ENCODE assay signal across 9 cellular contexts in the genomic region with DNA sequence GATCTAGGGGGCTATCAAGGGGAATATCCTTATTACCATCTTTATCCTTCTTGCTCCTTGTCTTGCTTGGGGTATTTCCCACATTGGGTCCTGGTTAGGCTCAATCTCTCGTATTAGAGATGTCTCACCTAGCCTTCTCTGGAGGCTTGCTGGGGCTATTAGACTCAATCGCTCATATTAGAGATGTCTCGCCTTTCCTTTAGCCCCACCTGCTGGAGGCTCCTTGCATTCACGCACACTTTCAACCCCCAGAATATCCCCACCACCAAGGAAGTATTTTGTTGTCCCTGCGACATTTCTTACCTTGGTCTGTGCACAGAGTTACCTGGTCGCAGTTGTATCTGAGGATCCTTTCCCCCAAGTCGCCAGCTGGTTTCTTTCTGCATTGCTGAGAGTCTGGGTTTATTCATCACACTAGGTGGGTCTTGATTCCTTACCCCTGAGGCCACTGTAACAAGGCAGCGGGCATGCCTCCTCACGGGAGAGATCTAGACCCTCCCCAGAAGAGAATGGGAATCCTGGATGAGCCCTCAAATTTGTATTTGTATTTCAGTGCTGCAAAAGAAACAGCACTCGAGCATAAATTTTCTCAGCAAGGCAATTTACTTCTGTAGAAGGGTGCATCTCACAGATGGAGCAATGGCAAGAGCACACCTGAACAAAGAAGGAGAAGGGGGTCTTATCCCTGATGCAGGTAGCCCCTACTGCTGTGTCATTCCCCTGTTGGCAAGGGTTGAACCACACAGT. TPM values are rescaled to one million over a fixed set of nuclear protein-coding genes. Genes with fewer than 3 reads are reported as not detected.
DNase-seq lines count a peak whose midpoint lies in the region; ATAC-seq, FAIRE-seq and TF ChIP-seq lines count a peak whose summit lies in the region.
"Had no signal": no experiment of that assay in that cellular context is flagged by ENCODE, and none has a peak within 500 bp of the region (broad histone marks: within the 10 kb centered on the region; RNA-seq: fewer than 3 reads in every experiment).

No MANE protein-coding gene starts in this region.

- TF ChIP-seq CTCF in H9 (conservative IDR thresholded peaks at IDR 0.05) (peak; percentile 78), fibroblast of the aortic adventitia (IDR thresholded peaks at IDR 0.05; ENCODE audit: insufficient read depth, low read length) (peak; percentile 82)

- no peak overlapping the region for H4K5ac ChIP-seq in H9 (ENCODE audit: insufficient read length, low read depth, low read length)

- no peaks in the 10 kb centered on the region for H3K27me3 Mint-ChIP-seq in H9 (ENCODE audit: low read depth)
- peaks cover 11% of the 10 kb centered on the region for H3K27me3 Mint-ChIP-seq in stimulated activated naive CD8-positive, alpha-beta T cell treated with anti-CD3 and anti-CD28 coated beads, Interleukin-15, amount 100 ng/mL, for 72 hours

- no peak overlapping the region for H3K9ac ChIP-seq in H9 (ENCODE audit: extremely low read depth, insufficient read length, low read length)

- H2BK5ac ChIP-seq in H9 (ENCODE audit: insufficient read length, low read length): no peak overlapping the region

- no peak overlapping the region for H2AFZ ChIP-seq in H9 (ENCODE audit: low read length)

- H3K14ac ChIP-seq in H9 (ENCODE audit: insufficient read depth, low read length): no peak overlapping the region

- peaks cover 6 to 13% of the 10 kb centered on the region in 2 experiments; a peak in 3 of 5 replicates for H3K9me3 Mint-ChIP-seq in H9
- H3K9me3 Mint-ChIP-seq in stimulated activated naive CD8-positive, alpha-beta T cell treated with anti-CD3 and anti-CD28 coated beads, Interleukin-15, amount 100 ng/mL, for 72 hours: peaks cover 0 to 9% of the 10 kb centered on the region in 2 donors

- no peak overlapping the region for H3K27ac ChIP-seq in H9 (ENCODE audit: insufficient read length, low read depth, low read length)
- H3K27ac ChIP-seq: epithelial cell of prostate had no signal

- H3K23ac ChIP-seq in H9 (ENCODE audit: insufficient read length, low read depth, low read length): no peak overlapping the region

- no peaks in the 10 kb centered on the region for H4K20me1 ChIP-seq in H9 (ENCODE audit: control insufficient read depth, insufficient read depth, insufficient read length)

- no peak overlapping the region for H2AK5ac ChIP-seq in H9 (ENCODE audit: insufficient read length, low read length)

- H3K79me1 ChIP-seq in H9 (ENCODE audit: insufficient read depth, low read depth, low read length, poor library complexity, severe bottlenecking): no peaks in the 10 kb centered on the region

- H3T11ph ChIP-seq in H9 (ENCODE audit: low read length): no peak overlapping the region

- no peak overlapping the region for H3K27ac Mint-ChIP-seq in H9
- no peak overlapping the region for H3K27ac Mint-ChIP-seq in stimulated activated naive CD8-positive, alpha-beta T cell treated with anti-CD3 and anti-CD28 coated beads, Interleukin-15, amount 100 ng/mL, for 72 hours

- no peak for TF ChIP-seq POLR2A in GM12891 (IDR thresholded peaks at IDR 0.05; ENCODE audit: low read depth, low read length)

- ATAC-seq in stimulated activated naive CD8-positive, alpha-beta T cell treated with anti-CD3 and anti-CD28 coated beads, Interleukin-15, amount 100 ng/mL, for 72 hours: no peak
- ATAC-seq in HG03135 (IDR thresholded peaks at IDR 0.05; ENCODE audit: unreplicated experiment): no peak

- H4K8ac ChIP-seq in H9 (replicated peaks; ENCODE audit: insufficient read length, low read depth, low read length): no peak overlapping the region

- H3K18ac ChIP-seq in H9 (ENCODE audit: insufficient read length, low read depth, low read length): no peak overlapping the region

- no peak for FAIRE-seq in GM12891 (lab: Jason Lieb, UNC)

- H3K4me3 ChIP-seq in fibroblast of the aortic adventitia (ENCODE audit: low read depth, low read length): no peak overlapping the region

- peaks cover 9 to 15% of the 10 kb centered on the region in 2 experiments for H3K4me1 Mint-ChIP-seq in H9
- no peaks in the 10 kb centered on the region for H3K4me1 Mint-ChIP-seq in stimulated activated naive CD8-positive, alpha-beta T cell treated with anti-CD3 and anti-CD28 coated beads, Interleukin-15, amount 100 ng/mL, for 72 hours

- no peak overlapping the region for H2BK120ac ChIP-seq in H9 (ENCODE audit: low read depth, low read length, poor library complexity, severe bottlenecking)

- no peak overlapping the region for H2BK12ac ChIP-seq in H9 (ENCODE audit: insufficient read length, low read depth, low read length)

- no peaks in the 10 kb centered on the region for H3K4me1 ChIP-seq in H9 (ENCODE audit: insufficient read depth, low read length)

- no peak overlapping the region for H2BK20ac ChIP-seq in H9 (ENCODE audit: low read depth, low read length, poor library complexity, severe bottlenecking)

- H3K79me2 ChIP-seq in H9 (ENCODE audit: insufficient read depth, low read length): no peaks in the 10 kb centered on the region; the same call in 1 of the 2 replicates

- DNase-seq in AG20443 (ENCODE audit: low spot score) (peak; percentile 56), H9 (peak; percentile 77), SW480 (ENCODE audit: low spot score) (peak; percentile 24), fibroblast of the aortic adventitia (ENCODE audit: low read depth) (peak; percentile 69), GM12891 (ENCODE audit: insufficient read length, low spot score) (no peak)
- peak; percentile 24 to 36 for DNase-seq in stimulated activated naive CD8-positive, alpha-beta T cell treated with anti-CD3 and anti-CD28 coated beads, Interleukin-15, amount 100 ng/mL, for 72 hours
- DNase-seq in central memory CD4-positive, alpha-beta T cell: no peak

- no peaks in the 10 kb centered on the region for H3K23me2 ChIP-seq in H9 (ENCODE audit: insufficient read length, low read depth, low read length, poor library complexity, severe bottlenecking)

- no peak overlapping the region for H4K91ac ChIP-seq in H9 (ENCODE audit: insufficient read length, low read depth, low read length)

- H3K56ac ChIP-seq in H9 (ENCODE audit: insufficient read length, low read depth, low read length): no peak overlapping the region

- H3K4me3 Mint-ChIP-seq in H9: no peak overlapping the region
- no peak overlapping the region for H3K4me3 Mint-ChIP-seq in stimulated activated naive CD8-positive, alpha-beta T cell treated with anti-CD3 and anti-CD28 coated beads, Interleukin-15, amount 100 ng/mL, for 72 hours

- peaks cover 0 to 6% (median 0%) of the 10 kb centered on the region in 3 experiments; a peak in 2 of 7 replicates for H3K36me3 Mint-ChIP-seq in H9 (ENCODE audit: insufficient read depth in 1 of 3, low read depth in 3 of 3)

- H3K4ac ChIP-seq in H9 (ENCODE audit: low read depth, low read length): no peak overlapping the region

- no peak overlapping the region for H3K4me2 ChIP-seq in H9 (ENCODE audit: insufficient read depth, insufficient read length, low read length)

- no peak overlapping the region for H2BK15ac ChIP-seq in H9 (ENCODE audit: low read depth, low read length)

- no peaks in the 10 kb centered on the region for H3K9me3 ChIP-seq in H9 (ENCODE audit: control insufficient read depth, low read depth, low read length)

- H3K27me3 ChIP-seq in H9 (ENCODE audit: insufficient read depth, low read length): no peaks in the 10 kb centered on the region

- WGBS in H9 (ENCODE audit: extremely low coverage, insufficient read length, low lambda C conversion rate): no CpG with 5 or more reads among the region's 10 CpGs

TF ChIP-seq in GM12891, 5 proteins besides CTCF, POLR2A, EP300 and RAD21:
- no peak for TF ChIP-seq TAF1 (IDR thresholded peaks at IDR 0.05; ENCODE audit: low read depth, low read length)

RNA-seq across cellular contexts. Expression of a gene that starts 15.9 kb away (rescaled TPM):
- total RNA-seq in H9 (2021) (8.0 and 8.6 TPM in 2 replicates), fibroblast of the aortic adventitia (ENCODE audit: low replicate concordance) (3.1 and 15.3 TPM in 2 replicates)
- 9.8 TPM for polyA plus RNA-seq in GM12891 (2012; ENCODE audit: low read depth, missing spikeins)

RNA-seq across cellular contexts. Expression of a gene that starts 31.4 kb away (rescaled TPM):
- total RNA-seq in H9 (2021): 20.0 and 26.9 TPM in 2 replicates
- 11.7 and 38.3 TPM in 2 replicates for total RNA-seq in fibroblast of the aortic adventitia (ENCODE audit: low replicate concordance)
- polyA plus RNA-seq in GM12891 (2012; ENCODE audit: low read depth, missing spikeins): 11.7 TPM

RNA-seq across cellular contexts. Expression of a gene that starts 32.7 kb away (rescaled TPM):
- 6.9 and 7.4 TPM in 2 replicates for total RNA-seq in H9 (2021)
- under 0.01 TPM in 1 of 2 replicates, not detected in the other for total RNA-seq in fibroblast of the aortic adventitia (ENCODE audit: low replicate concordance)
- not detected for polyA plus RNA-seq in GM12891 (2012; ENCODE audit: low read depth, missing spikeins)

RNA-seq across cellular contexts. Expression of a gene that starts 38.4 kb away (rescaled TPM):
- total RNA-seq in H9 (2021): not detected in 2 replicates
- total RNA-seq in fibroblast of the aortic adventitia (ENCODE audit: low replicate concordance): not detected in 2 replicates
- not detected for polyA plus RNA-seq in GM12891 (2012; ENCODE audit: low read depth, missing spikeins)

Comparison
In these comparisons a context has a peak if more than half of its experiments do, and no peak if none do; other contexts are left out.
1. DNase-seq: peak in AG20443 (single experiment), H9 (single experiment), SW480 (single experiment), fibroblast of the aortic adventitia (single experiment) and stimulated activated naive CD8-positive, alpha-beta T cell treated with anti-CD3 and anti-CD28 coated beads, Interleukin-15, amount 100 ng/mL, for 72 hours (2 of 2); none in central memory CD4-positive, alpha-beta T cell (single experiment) and GM12891 (single experiment).